Comparison of ENCODE assay signal across 8 cellular contexts in the genomic region with DNA sequence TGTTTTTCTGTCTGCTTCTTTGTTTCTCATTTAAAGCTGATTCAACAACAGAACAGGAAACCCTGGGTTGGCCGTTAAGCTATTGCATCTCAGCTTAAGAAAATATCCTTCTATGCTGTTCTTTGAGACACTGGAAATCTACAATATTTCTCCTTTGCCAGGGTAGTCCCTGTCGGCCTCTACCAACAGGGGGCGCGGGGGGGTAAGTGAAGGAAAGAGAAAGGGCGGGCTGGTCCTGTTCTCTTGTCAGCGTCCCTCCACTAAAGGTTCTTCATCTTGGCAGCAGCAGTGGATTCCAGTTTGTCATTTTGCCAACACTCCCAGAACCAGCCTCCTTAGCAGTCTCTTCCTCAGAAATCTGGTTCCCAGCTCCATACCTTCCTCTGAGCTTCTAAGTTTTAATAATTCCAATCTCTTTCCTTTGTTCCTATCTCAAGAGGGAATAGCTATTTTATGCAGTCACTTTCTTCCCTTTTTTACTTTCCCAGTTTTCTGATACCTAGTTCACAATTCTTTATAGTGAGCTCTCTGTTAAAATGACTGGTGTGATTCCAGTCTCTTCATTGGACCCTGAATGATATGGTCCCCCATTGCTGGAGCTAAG.
DNase-seq lines count a peak whose midpoint lies in the region; ATAC-seq and TF ChIP-seq lines count a peak whose summit lies in the region.
"Had no signal": no experiment of that assay in that cellular context is flagged by ENCODE, and none has a peak within 500 bp of the region (broad histone marks: within the 10 kb centered on the region; RNA-seq: fewer than 3 reads in every experiment).

No MANE protein-coding gene starts in this region.

- H3K9ac ChIP-seq in Karpas-422 (ENCODE audit: low read length) = no peak overlapping the region

- no peaks in the 10 kb centered on the region for H4K20me1 ChIP-seq in Karpas-422 (ENCODE audit: insufficient read depth, low read depth, low read length)

- TF ChIP-seq CTCF in GM12874 (IDR thresholded peaks at IDR 0.05; ENCODE audit: insufficient read depth, low read depth, low read length) = peak; percentile 74
- TF ChIP-seq CTCF in epithelial cell of proximal tubule (conservative IDR thresholded peaks at IDR 0.05; ENCODE audit: low read depth, low read length) = peak; percentile 94
- TF ChIP-seq CTCF in nephron progenitor cell (IDR thresholded peaks at IDR 0.05) = peak; percentile 41
- peak; percentile 21 to 61 (median 52) for TF ChIP-seq CTCF in upper lobe of left lung (IDR thresholded peaks at IDR 0.05)

- H3K9me2 ChIP-seq in Karpas-422 (replicated peaks; ENCODE audit: insufficient read depth, low read length) = no peaks in the 10 kb centered on the region

- H3K36me3 ChIP-seq in Karpas-422 (ENCODE audit: insufficient read depth, low read length) (no peaks in the 10 kb centered on the region), upper lobe of left lung (no peaks in the 10 kb centered on the region)

- H3K4me3 Mint-ChIP-seq in nephron progenitor cell = no peak overlapping the region
- H3K4me3 Mint-ChIP-seq: activated naive CD8-positive, alpha-beta T cell had no signal

- H3K27ac Mint-ChIP-seq in nephron progenitor cell = no peak overlapping the region
- H3K27ac Mint-ChIP-seq: activated naive CD8-positive, alpha-beta T cell had no signal

- H3K9me3 ChIP-seq in Karpas-422 (ENCODE audit: low read length) (no peaks in the 10 kb centered on the region), upper lobe of left lung (no peaks in the 10 kb centered on the region)

- peaks cover 14% of the 10 kb centered on the region for H3K36me3 Mint-ChIP-seq in nephron progenitor cell (ENCODE audit: low read depth)
- H3K36me3 Mint-ChIP-seq: activated naive CD8-positive, alpha-beta T cell had no signal

- WGBS in upper lobe of left lung, 2 donors = 28% methylated on average over 6 of the region's 6 CpGs

- H3K4me1 Mint-ChIP-seq in nephron progenitor cell = peaks cover 12% of the 10 kb centered on the region

- H3K27ac ChIP-seq in Karpas-422 (ENCODE audit: low read length) (no peak overlapping the region), upper lobe of left lung (no peak overlapping the region)

- H3K4me3 ChIP-seq in Karpas-422 (ENCODE audit: low read length) (no peak overlapping the region), epithelial cell of proximal tubule (ENCODE audit: low read depth, low read length) (no peak overlapping the region), upper lobe of left lung (no peak overlapping the region)

- H2AFZ ChIP-seq in Karpas-422 (ENCODE audit: low read length) = no peak overlapping the region

- no peaks in the 10 kb centered on the region for H3K4me1 ChIP-seq in Karpas-422 (ENCODE audit: low read length)
- H3K4me1 ChIP-seq in upper lobe of left lung = no peaks in the 10 kb centered on the region

- peaks cover 17% of the 10 kb centered on the region for H3K9me3 Mint-ChIP-seq in nephron progenitor cell

- peak; percentile 84 for DNase-seq in Karpas-422
- DNase-seq in activated CD4-positive, alpha-beta T cell treated with anti-CD3 and anti-CD28 coated beads, Interleukin-2, amount 50 U/mL, for 48 hours = peak; percentile 53 to 62
- no peak for DNase-seq in epithelial cell of proximal tubule (ENCODE audit: low read depth)
- peak; percentile 60 for DNase-seq in nephron progenitor cell
- peak in 1 of 2 donors; percentile 82 for DNase-seq in upper lobe of left lung
- DNase-seq in inferior parietal cortex (ENCODE audit: extremely low spot score) = no peak

- H3K27me3 ChIP-seq in Karpas-422 (ENCODE audit: low read length) (no peaks in the 10 kb centered on the region), upper lobe of left lung (no peaks in the 10 kb centered on the region)

- TF ChIP-seq POLR2A in upper lobe of left lung (IDR thresholded peaks at IDR 0.05) = no peak

- H3K79me2 ChIP-seq in Karpas-422 (ENCODE audit: low read length) = no peaks in the 10 kb centered on the region

- no peak for TF ChIP-seq EP300 in upper lobe of left lung (IDR thresholded peaks at IDR 0.05)

- no peak overlapping the region for H3K4me2 ChIP-seq in Karpas-422 (ENCODE audit: low read depth, low read length, poor library complexity, severe bottlenecking)

- no peaks in the 10 kb centered on the region for H3K27me3 Mint-ChIP-seq in nephron progenitor cell (ENCODE audit: low read depth, poor library complexity)

- ATAC-seq in upper lobe of left lung (ENCODE audit: low FRiP score in 2 of 2) = peak; percentile 50 to 84

Comparison
In these comparisons a context has a peak if more than half of its experiments do, and no peak if none do; other contexts are left out.
1. CTCF ChIP-seq: peak in every context shown above with its lines; median percentile 94 in epithelial cell of proximal tubule; 74 in GM12874; 52 in upper lobe of left lung; 41 in nephron progenitor cell.
2. DNase-seq: peak in Karpas-422 (single experiment), activated CD4-positive, alpha-beta T cell treated with anti-CD3 and anti-CD28 coated beads, Interleukin-2, amount 50 U/mL, for 48 hours (2 of 2) and nephron progenitor cell (single experiment); none in epithelial cell of proximal tubule (single experiment) and inferior parietal cortex (single experiment).